Comparison of ENCODE assay signal across 19 cellular contexts in the genomic region with DNA sequence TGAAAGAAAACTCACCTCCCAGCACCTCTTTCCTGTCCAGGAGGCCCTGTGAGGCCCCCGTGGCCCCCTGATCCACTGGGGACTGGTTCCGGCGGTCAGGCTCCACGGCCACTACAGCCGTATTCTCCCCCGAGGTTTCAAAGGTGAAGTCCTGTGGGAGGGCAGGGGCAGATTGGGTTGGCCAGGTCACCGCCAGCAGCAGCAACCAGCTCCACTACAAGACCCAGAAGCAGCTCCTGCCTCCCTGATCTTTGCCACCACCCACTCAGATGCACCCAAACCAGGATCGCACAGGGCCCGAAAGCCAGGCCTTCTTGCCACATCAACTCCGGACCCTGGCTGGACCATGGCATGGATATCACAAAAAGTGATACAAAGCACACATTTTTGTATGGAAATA. TPM values are rescaled to one million over a fixed set of nuclear protein-coding genes. Genes with fewer than 3 reads are reported as not detected.
DNase-seq lines count a peak whose midpoint lies in the region; ATAC-seq, FAIRE-seq and TF ChIP-seq lines count a peak whose summit lies in the region.
"Had no signal": no experiment of that assay in that cellular context is flagged by ENCODE, and none has a peak within 500 bp of the region (broad histone marks: within the 10 kb centered on the region; RNA-seq: fewer than 3 reads in every experiment).

No MANE protein-coding gene starts in this region.

- H3K4me3 ChIP-seq in liver (ENCODE audit: low read depth in 1 of 3, low read length in 3 of 3) (peak overlapping the region in 2 of 3 donors; percentile 27 to 46), HepG2 (replicated peaks in 1 of 3; ENCODE audit: insufficient read depth in 1 of 3, low read depth in 2 of 3, low read length in 3 of 3) (no peak overlapping the region), body of pancreas (no peak overlapping the region)
- H3K4me3 ChIP-seq: HAP-1 had no signal

- POLR2A ChIA-PET in HepG2 (lab: Yijun Ruan, JAX), result interaction anchor here (1.0 kb wide), 1 partner anchor 22 kb away, joined by 3 read pairs; the partner anchor contains the start of gene SDC1

- ATAC-seq in HepG2, result no peak
- ATAC-seq in left lobe of liver, result peak; percentile 27
- no peak for ATAC-seq in GM21717 (IDR thresholded peaks at IDR 0.05; ENCODE audit: unreplicated experiment)
- ATAC-seq in body of pancreas, result no peak

- H3K4me2 ChIP-seq in HepG2 (ENCODE audit: low read depth, low read length), result no peak overlapping the region

- H4K20me1 ChIP-seq in HepG2 (ENCODE audit: insufficient read depth, low read length), result no peaks in the 10 kb centered on the region

- peaks cover 15% of the 10 kb centered on the region for H3K79me2 ChIP-seq in HepG2 (ENCODE audit: insufficient read depth, low read length)

- TF ChIP-seq CTCF in liver (IDR thresholded peaks at IDR 0.05; ENCODE audit: low read depth, low read length, missing input control), result no peak
- no peak for TF ChIP-seq CTCF in HepG2 (CRISPR knock-in tag; IDR thresholded peaks at IDR 0.05)
- TF ChIP-seq CTCF in VCaP (conservative IDR thresholded peaks at IDR 0.05), result no peak
- TF ChIP-seq CTCF in body of pancreas (IDR thresholded peaks at IDR 0.05), result no peak

- H3K4me1 ChIP-seq in liver (ENCODE audit: control insufficient read depth in 4 of 4, insufficient read depth in 4 of 4, low read length in 3 of 4), result peaks cover 25 to 99% (median 72%) of the 10 kb centered on the region in 4 donors
- H3K4me1 ChIP-seq in HepG2 (ENCODE audit: insufficient read depth, low read length), result peaks cover 48% of the 10 kb centered on the region
- peaks cover 17% of the 10 kb centered on the region for H3K4me1 ChIP-seq in body of pancreas
- H3K4me1 ChIP-seq: HAP-1 had no signal

- in situ Hi-C loops in HepG2 (cut with HindIII; ENCODE audit: extremely low pct_ligation_motif_present, low pct_unique_long_range_greater_than_20kb), result no loop called here

- intact Hi-C loops in HepG2 (cut with micrococcal nuclease; ENCODE audit: unreplicated experiment) (no loop called here), body of pancreas (cut with DNase I) (no loop called here)

- H3K27ac ChIP-seq in liver (ENCODE audit: low read depth in 1 of 2, low read length in 2 of 2) (peak overlapping the region; percentile 72 to 94), HepG2 (ENCODE audit: extremely low read length, insufficient read depth, low read length) (no peak overlapping the region), VCaP (peak overlapping the region; percentile 5; the same call in 1 of the 2 replicates), body of pancreas (no peak overlapping the region)

- no peak for DNase-seq in HepG2 (ENCODE audit: low spot score)
- DNase-seq in left lobe of liver (ENCODE audit: low spot score), result peak; percentile 78
- DNase-seq in body of pancreas, result no peak
- DNase-seq: C1 segment of cervical spinal cord; Calu3; CD4-positive, alpha-beta memory T cell; COR-L47; DMS53; DMS79 treated with DMSO at 0.1 percent for 48 hours; GF-D8; GOT3; HFFc6 had no signal

- TF ChIP-seq POLR2A in HepG2 (IDR thresholded peaks at IDR 0.05; ENCODE audit: insufficient read depth in 1 of 2, low read depth in 2 of 2, low read length in 2 of 2), result no peak
- no peak for TF ChIP-seq POLR2A in body of pancreas (IDR thresholded peaks at IDR 0.05)

- CTCF ChIA-PET in HepG2 (lab: Yijun Ruan, JAX; ENCODE audit: low intra/inter-chr PET ratio, low total read pairs), result no interaction called here

- H3K9me3 ChIP-seq in liver (ENCODE audit: control insufficient read depth in 4 of 4, low read length in 3 of 4) (no peaks in the 10 kb centered on the region), HepG2 (ENCODE audit: low read length) (no peaks in the 10 kb centered on the region), body of pancreas (no peaks in the 10 kb centered on the region)
- H3K9me3 ChIP-seq: HAP-1 had no signal

- 46% methylated on average over 10 of the region's 10 CpGs for WGBS in liver
- 97% methylated on average over 10 of the region's 10 CpGs for WGBS in HepG2 (ENCODE audit: low lambda C conversion rate)
- WGBS in body of pancreas, 2 donors, result 90 to 92% methylated on average over 9 to 10 of the region's 10 CpGs

- BruUV-seq in HepG2 (replicated peaks; lab: Mats Ljungman, UMichigan), result no TSS peak

- peaks cover 0 to 8% (median 2%) of the 10 kb centered on the region in 4 donors for H3K36me3 ChIP-seq in liver (ENCODE audit: control insufficient read depth in 4 of 4, insufficient read depth in 3 of 4, low read depth in 1 of 4, low read length in 3 of 4)
- peaks cover 22 to 34% of the 10 kb centered on the region in 2 experiments for H3K36me3 ChIP-seq in HepG2 (replicated peaks in 1 of 2; ENCODE audit: control insufficient read depth in 1 of 2, insufficient read depth in 2 of 2, low read length in 2 of 2)
- no peaks in the 10 kb centered on the region for H3K36me3 ChIP-seq in body of pancreas (replicated peaks in 1 of 2; ENCODE audit: insufficient read depth in 1 of 2, low read depth in 2 of 2)

- no peak for TF ChIP-seq EP300 in HepG2 (IDR thresholded peaks at IDR 0.05; ENCODE audit: low read depth in 2 of 2, low read length in 2 of 2)
- no peak for TF ChIP-seq EP300 in HepG2 (CRISPR knock-in tag; IDR thresholded peaks at IDR 0.05; ENCODE audit: borderline replicate concordance)

- H3K27me3 ChIP-seq in liver (ENCODE audit: control insufficient read depth in 4 of 4, insufficient read depth in 4 of 4, low read length in 3 of 4), result no peaks in the 10 kb centered on the region
- no peaks in the 10 kb centered on the region for H3K27me3 ChIP-seq in HepG2 (ENCODE audit: control insufficient read depth in 1 of 2, insufficient read depth in 2 of 2, low read length in 2 of 2)
- no peaks in the 10 kb centered on the region for H3K27me3 ChIP-seq in body of pancreas

- TF ChIP-seq RAD21 in liver (IDR thresholded peaks at IDR 0.05), result peak in 1 of 2 donors; percentile 39
- no peak for TF ChIP-seq RAD21 in HepG2 (CRISPR knock-in tag; IDR thresholded peaks at IDR 0.05)

- H2AFZ ChIP-seq in HepG2 (ENCODE audit: low read length), result no peak overlapping the region

- no peak for FAIRE-seq in HepG2 (lab: Jason Lieb, UNC)
- FAIRE-seq: GM12891, GM18507, H54 had no signal

- peak overlapping the region in 1 of 2 donors; percentile 85 for H3K9ac ChIP-seq in liver (ENCODE audit: low read depth in 1 of 2, low read length in 2 of 2)
- no peak overlapping the region for H3K9ac ChIP-seq in HepG2 (ENCODE audit: insufficient read depth, low read depth, low read length)

TF ChIP-seq in liver, 16 proteins besides CTCF, POLR2A, EP300 and RAD21 (continues in another document):
- TF ChIP-seq FOXA1 (IDR thresholded peaks at IDR 0.05) (no peak), TAF1 (conservative IDR thresholded peaks at IDR 0.05) (no peak), RXRA (IDR thresholded peaks at IDR 0.05) (peak; percentile 68 to 70), EGR1 (IDR thresholded peaks at IDR 0.05; ENCODE audit: low read depth in 2 of 2) (peak; percentile 30 to 35), YY1 (IDR thresholded peaks at IDR 0.05) (peak; percentile 61), ATF3 (IDR thresholded peaks at IDR 0.05) (no peak)
- TF ChIP-seq, protein P1, sequence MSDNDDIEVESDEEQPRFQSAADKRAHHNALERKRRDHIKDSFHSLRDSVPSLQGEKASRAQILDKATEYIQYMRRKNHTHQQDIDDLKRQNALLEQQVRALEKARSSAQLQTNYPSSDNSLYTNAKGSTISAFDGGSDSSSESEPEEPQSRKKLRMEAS (IDR thresholded peaks at IDR 0.05), result no peak

TF ChIP-seq in HepG2, 621 proteins besides CTCF, POLR2A, EP300 and RAD21 (continues in another document):
- TF ChIP-seq, protein P2, sequence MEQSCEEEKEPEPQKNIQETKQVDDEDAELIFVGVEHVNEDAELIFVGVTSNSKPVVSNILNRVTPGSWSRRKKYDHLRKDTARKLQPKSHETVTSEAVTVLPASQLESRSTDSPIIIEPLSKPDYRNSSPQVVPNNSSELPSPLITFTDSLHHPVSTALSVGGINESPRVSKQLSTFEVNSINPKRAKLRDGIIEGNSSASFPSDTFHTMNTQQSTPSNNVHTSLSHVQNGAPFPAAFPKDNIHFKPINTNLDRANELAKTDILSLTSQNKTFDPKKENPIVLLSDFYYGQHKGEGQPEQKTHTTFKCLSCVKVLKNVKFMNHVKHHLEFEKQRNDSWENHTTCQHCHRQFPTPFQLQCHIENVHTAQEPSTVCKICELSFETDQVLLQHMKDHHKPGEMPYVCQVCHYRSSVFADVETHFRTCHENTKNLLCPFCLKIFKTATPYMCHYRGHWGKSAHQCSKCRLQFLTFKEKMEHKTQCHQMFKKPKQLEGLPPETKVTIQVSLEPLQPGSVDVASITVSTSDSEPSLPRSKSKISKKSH (CRISPR knock-in tag; IDR thresholded peaks at IDR 0.05; ENCODE audit: borderline replicate concordance), result no peak
- TF ChIP-seq KDM3A (CRISPR knock-in tag; IDR thresholded peaks at IDR 0.05; ENCODE audit: low read depth), result no peak

RNA-seq across cellular contexts. Expression of gene SDC1, which starts 21.9 kb away (rescaled TPM):
- 100 to 1,000 TPM in 1 of 2 donors, 10 to 100 TPM in 1; 99.6 to 269 TPM for total RNA-seq in liver
- polyA plus RNA-seq in liver, result 100 to 1,000 TPM; 124 to 363 TPM
- 47.5 and 119 TPM in 2 replicates for total RNA-seq in HepG2 (2016; rRNA removed; fragmentation: Illumina TruSeq; extraction: Trizol)
- 9.3 and 11.1 TPM in 2 replicates for total RNA-seq in HepG2 (2016; cell fraction: cytosol; rRNA removed; fragmentation: Illumina TruSeq; extraction: Trizol; ENCODE audit: low read depth)
- 45.4 and 119 TPM in 2 replicates for total RNA-seq in HepG2 (2016; cell fraction: insoluble cytoplasmic fraction; rRNA removed; fragmentation: Illumina TruSeq; extraction: Trizol)
- total RNA-seq in HepG2 (2016; cell fraction: membrane; rRNA removed; fragmentation: Illumina TruSeq; extraction: Trizol), result 27.4 and 30.5 TPM in 2 replicates
- 90.3 and 111 TPM in 2 replicates for total RNA-seq in HepG2 (2016; cell fraction: nucleus; rRNA removed; fragmentation: Illumina TruSeq; extraction: Trizol)
- polyA plus RNA-seq in HepG2 (2011; rRNA removed), result 108 and 113 TPM in 2 replicates
- polyA plus RNA-seq in HepG2 (2011; cell fraction: cytosol; rRNA removed), result 78.7 and 130 TPM in 2 replicates
- polyA plus RNA-seq in HepG2 (2011; cell fraction: nucleus; rRNA removed), result 66.7 and 76.2 TPM in 2 replicates
- 44.8 and 48.6 TPM in 2 replicates for polyA plus RNA-seq in HepG2 (2012)
- polyA plus RNA-seq in HepG2 (2016; cell fraction: cytosol; fragmentation: Illumina TruSeq; extraction: Trizol; ENCODE audit: low read depth), result 8.7 TPM in 2 replicates
- 49.7 and 54.3 TPM in 2 replicates for polyA plus RNA-seq in HepG2 (2016; cell fraction: insoluble cytoplasmic fraction; fragmentation: Illumina TruSeq; extraction: Trizol; ENCODE audit: low read depth)
- 17.8 and 18.0 TPM in 2 replicates for polyA plus RNA-seq in HepG2 (2016; cell fraction: membrane; fragmentation: Illumina TruSeq; extraction: Trizol; ENCODE audit: low read depth)
- polyA plus RNA-seq in HepG2 (2016; cell fraction: nucleus; fragmentation: Illumina TruSeq; extraction: Trizol; ENCODE audit: insufficient read depth, low read depth), result 156 and 173 TPM in 2 replicates
- polyA minus RNA-seq in HepG2 (2011; rRNA and poly(A)+ RNA removed; ENCODE audit: low replicate concordance), result 13.0 and 159 TPM in 2 replicates
- polyA minus RNA-seq in HepG2 (2011; cell fraction: cytosol; rRNA and poly(A)+ RNA removed), result 69.2 and 73.2 TPM in 2 replicates
- polyA minus RNA-seq in HepG2 (2011; cell fraction: nucleus; rRNA and poly(A)+ RNA removed), result 14.8 and 16.3 TPM in 2 replicates
- 537 TPM for total RNA-seq in left lobe of liver
- total RNA-seq in body of pancreas, result 10 to 100 TPM; 24.7 to 53.2 TPM
- polyA plus RNA-seq: CD4-positive, alpha-beta memory T cell had no signal

Comparison
In these comparisons a context has a peak if more than half of its experiments do, and no peak if none do; other contexts are left out.
1. H3K27ac ChIP-seq: peak in liver (2 of 2) and VCaP (single experiment); none in HepG2 (single experiment) and body of pancreas (0 of 4).
2. H3K4me3 ChIP-seq: peak in liver (2 of 3); none in HepG2 (0 of 3) and body of pancreas (0 of 2).